In genomic region chr7:451255-452229, GRCh38 we compare ENCODE assay signal across 16 cellular contexts.
DNase-seq lines count a peak whose midpoint lies in the region; ATAC-seq and TF ChIP-seq lines count a peak whose summit lies in the region.
"Had no signal": no experiment of that assay in that cellular context is flagged by ENCODE, and none has a peak within 500 bp of the region (broad histone marks: within the 10 kb centered on the region; RNA-seq: fewer than 3 reads in every experiment).

No MANE protein-coding gene starts in this region.

- H3K4me3 Mint-ChIP-seq in H9, result peak overlapping the region; percentile 33 to 48; a peak in 4 of 5 replicates
- H3K4me3 Mint-ChIP-seq in mesothelial cell of epicardium, result no peak overlapping the region

- no peak for ATAC-seq in HG02678 (IDR thresholded peaks at IDR 0.05; ENCODE audit: unreplicated experiment)

- H2BK5ac ChIP-seq in H9 (ENCODE audit: insufficient read length, low read length), result no peak overlapping the region

- TF ChIP-seq CTCF in H9 (conservative IDR thresholded peaks at IDR 0.05) (no peak), mesothelial cell of epicardium (IDR thresholded peaks at IDR 0.05; ENCODE audit: unreplicated experiment) (no peak)

- H3K14ac ChIP-seq in H9 (ENCODE audit: insufficient read depth, low read length), result 0 out of 2 replicates have a peak overlapping the region, but pooled peaks have one; percentile 7

- no peak overlapping the region for H3K18ac ChIP-seq in H9 (ENCODE audit: insufficient read length, low read depth, low read length)

- peak overlapping the region in 5 of 10 experiments; percentile 25 to 44 (median 31); a peak in 5 of 20 replicates for H3K4me3 ChIP-seq in BLaER1 treated with 17β-estradiol and CSF1 and Interleukin-3, amounts not matched to agents 10 nM and 100 nM
- peak overlapping the region; percentile 23 for H3K4me3 ChIP-seq in adipocyte (ENCODE audit: low read length)
- H3K4me3 ChIP-seq: esophagus squamous epithelium had no signal

- DNase-seq in H9 (peak; percentile 60), adipocyte (ENCODE audit: low read depth) (no peak), mesothelial cell of epicardium (ENCODE audit: low spot score in 2 of 2, unreplicated experiment in 2 of 2) (no peak), mesenteric fat pad (ENCODE audit: low spot score) (no peak), NCI-H2081 (lab: John Stamatoyannopoulos, UW) (no peak), midbrain (lab: John Stamatoyannopoulos, UW) (no peak)
- DNase-seq: cerebellar nuclear complex; esophagus squamous epithelium; NCI-H1092 treated with DMSO at 0.1 percent for 48 hours; NCI-H510A treated with DMSO at 0.1 percent for 48 hours; SHP77 treated with DMSO at 0.1 percent for 48 hours; stimulated activated naive CD4-positive, alpha-beta T cell treated with Interleukin-2 at 50 U/mL for 16 hours had no signal

- no peak overlapping the region for H3T11ph ChIP-seq in H9 (ENCODE audit: low read length)

- H4K91ac ChIP-seq in H9 (ENCODE audit: insufficient read length, low read depth, low read length), result no peak overlapping the region

- no peaks in the 10 kb centered on the region for H3K36me3 ChIP-seq in BLaER1 treated with 17β-estradiol and CSF1 and Interleukin-3, amounts not matched to agents 10 nM and 100 nM
- H3K36me3 ChIP-seq in adipocyte (ENCODE audit: control insufficient read depth, insufficient read depth, low read length, severe bottlenecking), result no peaks in the 10 kb centered on the region
- H3K36me3 ChIP-seq: esophagus squamous epithelium had no signal

- H3K79me2 ChIP-seq in H9 (ENCODE audit: insufficient read depth, low read length), result no peaks in the 10 kb centered on the region

- H3K4me1 Mint-ChIP-seq in H9, result peaks cover 15 to 29% of the 10 kb centered on the region in 2 experiments
- peaks cover 36% of the 10 kb centered on the region for H3K4me1 Mint-ChIP-seq in mesothelial cell of epicardium

- no peak overlapping the region for H2AK5ac ChIP-seq in H9 (ENCODE audit: insufficient read length, low read length)

- H3K27ac Mint-ChIP-seq in H9 (no peak overlapping the region; a peak in 1 of 7 replicates), mesothelial cell of epicardium (peak overlapping the region; percentile 69)

- no peak overlapping the region for H2BK15ac ChIP-seq in H9 (ENCODE audit: low read depth, low read length)

- H4K8ac ChIP-seq in H9 (replicated peaks; ENCODE audit: insufficient read length, low read depth, low read length), result no peak overlapping the region

- H2AFZ ChIP-seq in H9 (ENCODE audit: low read length), result no peak overlapping the region

- no peaks in the 10 kb centered on the region for H3K23me2 ChIP-seq in H9 (ENCODE audit: insufficient read length, low read depth, low read length, poor library complexity, severe bottlenecking)

- H2BK12ac ChIP-seq in H9 (ENCODE audit: insufficient read length, low read depth, low read length), result no peak overlapping the region

- no peak overlapping the region for H3K4ac ChIP-seq in H9 (ENCODE audit: low read depth, low read length)

- peak overlapping the region in 9 of 11 experiments; percentile 10 to 78 (median 64); a peak in 15 of 22 replicates for H3K27ac ChIP-seq in BLaER1 treated with 17β-estradiol and CSF1 and Interleukin-3, amounts not matched to agents 10 nM and 100 nM
- H3K27ac ChIP-seq in H9 (ENCODE audit: insufficient read length, low read depth, low read length), result no peak overlapping the region
- H3K27ac ChIP-seq: C4-2B, VCaP had no signal

- WGBS in H9 (ENCODE audit: extremely low coverage, insufficient read length, low lambda C conversion rate), result no CpG with 5 or more reads among the region's 24 CpGs

- H3K9ac ChIP-seq in BLaER1 treated with 17β-estradiol and CSF1 and Interleukin-3, amounts not matched to agents 10 nM and 100 nM, result peak overlapping the region in 8 of 11 experiments; percentile 1 to 70 (median 54); a peak in 13 of 22 replicates
- H3K9ac ChIP-seq in H9 (ENCODE audit: extremely low read depth, insufficient read length, low read length) (no peak overlapping the region), adipocyte (ENCODE audit: low read length) (no peak overlapping the region)

- H3K9me3 Mint-ChIP-seq in H9 (no peaks in the 10 kb centered on the region), mesothelial cell of epicardium (no peaks in the 10 kb centered on the region)

- H4K5ac ChIP-seq in H9 (ENCODE audit: insufficient read length, low read depth, low read length), result no peak overlapping the region

- 0 out of 22 replicates have a peak, but pooled peaks cover 0 to 8% (median 0%) of the 10 kb centered on the region in 11 experiments for H4K20me1 ChIP-seq in BLaER1 treated with 17β-estradiol and CSF1 and Interleukin-3, amounts not matched to agents 10 nM and 100 nM
- H4K20me1 ChIP-seq in H9 (ENCODE audit: control insufficient read depth, insufficient read depth, insufficient read length), result no peaks in the 10 kb centered on the region

- no peak overlapping the region for H2BK120ac ChIP-seq in H9 (ENCODE audit: low read depth, low read length, poor library complexity, severe bottlenecking)

- no peaks in the 10 kb centered on the region for H3K9me3 ChIP-seq in BLaER1 treated with 17β-estradiol and CSF1 and Interleukin-3, amounts not matched to agents 10 nM and 100 nM (replicated peaks in 1 of 11)
- H3K9me3 ChIP-seq in H9 (ENCODE audit: control insufficient read depth, low read depth, low read length) (no peaks in the 10 kb centered on the region), adipocyte (ENCODE audit: control insufficient read depth, low read length) (no peaks in the 10 kb centered on the region)
- H3K9me3 ChIP-seq: esophagus squamous epithelium had no signal

- no peak overlapping the region for H3K56ac ChIP-seq in H9 (ENCODE audit: insufficient read length, low read depth, low read length)

- peak overlapping the region; percentile 71 to 99 (median 93) for H3K4me2 ChIP-seq in BLaER1 treated with 17β-estradiol and CSF1 and Interleukin-3, amounts not matched to agents 10 nM and 100 nM
- peak overlapping the region; percentile 46 for H3K4me2 ChIP-seq in H9 (ENCODE audit: insufficient read depth, insufficient read length, low read length)

- H3K27me3 Mint-ChIP-seq in H9 (ENCODE audit: low read depth) (peaks cover 43% of the 10 kb centered on the region), mesothelial cell of epicardium (ENCODE audit: low read depth) (no peaks in the 10 kb centered on the region)

- H2BK20ac ChIP-seq in H9 (ENCODE audit: low read depth, low read length, poor library complexity, severe bottlenecking), result no peak overlapping the region

- no peaks in the 10 kb centered on the region for H3K79me1 ChIP-seq in H9 (ENCODE audit: insufficient read depth, low read depth, low read length, poor library complexity, severe bottlenecking)

- no peak overlapping the region for H3K23ac ChIP-seq in H9 (ENCODE audit: insufficient read length, low read depth, low read length)

- peaks cover 39 to 72% (median 68%) of the 10 kb centered on the region in 10 experiments for H3K4me1 ChIP-seq in BLaER1 treated with 17β-estradiol and CSF1 and Interleukin-3, amounts not matched to agents 10 nM and 100 nM
- no peaks in the 10 kb centered on the region for H3K4me1 ChIP-seq in H9 (ENCODE audit: insufficient read depth, low read length)
- H3K4me1 ChIP-seq in adipocyte (ENCODE audit: control insufficient read depth, insufficient read depth, low read length), result peaks cover 7% of the 10 kb centered on the region

- no peaks in the 10 kb centered on the region for H3K36me3 Mint-ChIP-seq in H9 (ENCODE audit: insufficient read depth in 1 of 3, low read depth in 3 of 3)
- no peaks in the 10 kb centered on the region for H3K36me3 Mint-ChIP-seq in mesothelial cell of epicardium

- peaks cover 0 to 34% (median 0%) of the 10 kb centered on the region in 11 experiments; a peak in 4 of 22 replicates for H3K27me3 ChIP-seq in BLaER1 treated with 17β-estradiol and CSF1 and Interleukin-3, amounts not matched to agents 10 nM and 100 nM
- H3K27me3 ChIP-seq in H9 (ENCODE audit: insufficient read depth, low read length) (no peaks in the 10 kb centered on the region; the same call in 1 of the 2 replicates), adipocyte (replicated peaks; ENCODE audit: control insufficient read depth, insufficient read depth, low read length) (peaks cover 44% of the 10 kb centered on the region)

Comparison
In these comparisons a context has a peak if more than half of its experiments do, and no peak if none do; other contexts are left out.
1. H3K9ac ChIP-seq: peak in BLaER1 treated with 17β-estradiol and CSF1 and Interleukin-3, amounts not matched to agents 10 nM and 100 nM (8 of 11); none in H9 (single experiment) and adipocyte (single experiment).